20 cellular contexts compared by ENCODE assay signal in the genomic region with DNA sequence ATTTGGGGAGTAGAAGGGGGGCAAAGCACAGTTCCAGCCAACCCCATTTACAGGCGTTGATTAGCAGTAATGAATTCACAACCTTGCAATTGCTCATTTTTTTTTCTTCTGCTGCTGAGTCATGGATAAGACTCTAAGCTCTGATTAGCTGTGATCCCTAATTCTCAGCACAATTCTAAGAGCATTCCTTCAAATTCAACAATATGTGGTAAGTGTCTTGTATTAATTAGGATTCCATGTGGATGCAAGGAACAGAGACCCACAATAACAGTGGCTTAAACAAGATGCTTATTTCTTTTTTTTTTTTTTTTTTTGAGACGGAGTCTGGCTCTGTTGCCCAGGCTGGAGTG.
DNase-seq lines count a peak whose midpoint lies in the region; ATAC-seq, FAIRE-seq and TF ChIP-seq lines count a peak whose summit lies in the region.
"Had no signal": no experiment of that assay in that cellular context is flagged by ENCODE, and none has a peak within 500 bp of the region (broad histone marks: within the 10 kb centered on the region; RNA-seq: fewer than 3 reads in every experiment).

No MANE protein-coding gene starts in this region.

- no peaks in the 10 kb centered on the region for H3K9me3 ChIP-seq in BLaER1 treated with 17β-estradiol and CSF1 and Interleukin-3, amounts not matched to agents 10 nM and 100 nM (replicated peaks in 1 of 11)
- H3K9me3 ChIP-seq in OCI-LY7 (ENCODE audit: low read length) = no peaks in the 10 kb centered on the region
- H3K9me3 ChIP-seq in esophagus muscularis mucosa = no peaks in the 10 kb centered on the region
- H3K9me3 ChIP-seq in pancreas = no peaks in the 10 kb centered on the region
- H3K9me3 ChIP-seq: BE2C had no signal

- no peaks in the 10 kb centered on the region for H4K20me1 ChIP-seq in BLaER1 treated with 17β-estradiol and CSF1 and Interleukin-3, amounts not matched to agents 10 nM and 100 nM
- H4K20me1 ChIP-seq in OCI-LY7 (ENCODE audit: insufficient read depth, low read length) = no peaks in the 10 kb centered on the region

- TF ChIP-seq CTCF in OCI-LY7 (conservative IDR thresholded peaks at IDR 0.05; ENCODE audit: low read length) = no peak
- no peak for TF ChIP-seq CTCF in esophagus muscularis mucosa (IDR thresholded peaks at IDR 0.05)
- TF ChIP-seq CTCF in pancreas (IDR thresholded peaks at IDR 0.05) = no peak

- FAIRE-seq in pancreas (lab: Jason Lieb, UNC) = no peak
- FAIRE-seq: H1, K562 had no signal

- H3K9me2 ChIP-seq in OCI-LY7 (ENCODE audit: insufficient read depth, low read length) = no peaks in the 10 kb centered on the region

- no peak overlapping the region for H3K9ac ChIP-seq in BLaER1 treated with 17β-estradiol and CSF1 and Interleukin-3, amounts not matched to agents 10 nM and 100 nM

- peak overlapping the region; percentile 65; the same call in 1 of the 2 replicates for H2AFZ ChIP-seq in OCI-LY7 (ENCODE audit: low read length)

- H3K36me3 ChIP-seq in BLaER1 treated with 17β-estradiol and CSF1 and Interleukin-3, amounts not matched to agents 10 nM and 100 nM = no peaks in the 10 kb centered on the region
- H3K36me3 ChIP-seq in OCI-LY7 (ENCODE audit: insufficient read depth, low read length) = no peaks in the 10 kb centered on the region
- H3K36me3 ChIP-seq in esophagus muscularis mucosa = no peaks in the 10 kb centered on the region
- no peaks in the 10 kb centered on the region for H3K36me3 ChIP-seq in pancreas
- H3K36me3 ChIP-seq: BE2C had no signal

- no peak overlapping the region for H3K27ac ChIP-seq in BLaER1 treated with 17β-estradiol and CSF1 and Interleukin-3, amounts not matched to agents 10 nM and 100 nM
- H3K27ac ChIP-seq in OCI-LY7 (ENCODE audit: low read depth, low read length, poor library complexity, severe bottlenecking) = peak overlapping the region; percentile 98
- peak overlapping the region in 3 of 4 donors; percentile 55 to 63 (median 56) for H3K27ac ChIP-seq in esophagus muscularis mucosa (replicated peaks in 1 of 4)
- H3K27ac ChIP-seq in skin epidermis = peak overlapping the region in 12 of 21 experiments; percentile 32 to 82 (median 74)
- H3K27ac ChIP-seq in pancreas = no peak overlapping the region

- intact Hi-C loops in OCI-LY7 (cut with micrococcal nuclease; ENCODE audit: unreplicated experiment) = no loop called here
- intact Hi-C loops in esophagus muscularis mucosa (cut with DNase I) = no loop called here
- intact Hi-C loops in pancreas (cut with DNase I) = no loop called here

- peaks cover 4 to 36% (median 27%) of the 10 kb centered on the region in 10 experiments; a peak in 19 of 20 replicates for H3K4me1 ChIP-seq in BLaER1 treated with 17β-estradiol and CSF1 and Interleukin-3, amounts not matched to agents 10 nM and 100 nM
- H3K4me1 ChIP-seq in OCI-LY7 (ENCODE audit: insufficient read depth, low read length, poor library complexity, severe bottlenecking) (peaks cover 99% of the 10 kb centered on the region), esophagus muscularis mucosa (peaks cover 31 to 67% (median 40%) of the 10 kb centered on the region in 4 donors), pancreas (no peaks in the 10 kb centered on the region)
- H3K4me1 ChIP-seq: BE2C had no signal

- no peak overlapping the region for H3K4me3 ChIP-seq in BLaER1 treated with 17β-estradiol and CSF1 and Interleukin-3, amounts not matched to agents 10 nM and 100 nM
- H3K4me3 ChIP-seq in OCI-LY7 (ENCODE audit: low read depth, low read length, poor library complexity, severe bottlenecking) = peak overlapping the region; percentile 20
- no peak overlapping the region for H3K4me3 ChIP-seq in esophagus muscularis mucosa
- no peak overlapping the region for H3K4me3 ChIP-seq in skin epidermis
- no peak overlapping the region for H3K4me3 ChIP-seq in pancreas
- H3K4me3 ChIP-seq: K562 had no signal

- TF ChIP-seq EP300 in esophagus muscularis mucosa (IDR thresholded peaks at IDR 0.05) = no peak

- ATAC-seq in GM19397 (IDR thresholded peaks at IDR 0.05; ENCODE audit: unreplicated experiment) (no peak), pancreas (no peak)
- ATAC-seq: K562, Panc1 had no signal

- CTCF ChIA-PET in OCI-LY7 (lab: Charles Lee; ENCODE audit: unreplicated experiment) = interaction anchor here (0.5 to 2.5 kb wide), 6 partner anchors 18 to 237 kb away, joined by 3 to 14 read pairs (median 4); no protein-coding TSS in a partner anchor
- CTCF ChIA-PET in HEK293T (lab: Yijun Ruan, JAX) = no interaction called here

- H3K4me2 ChIP-seq in BLaER1 treated with 17β-estradiol and CSF1 and Interleukin-3, amounts not matched to agents 10 nM and 100 nM = peak overlapping the region in 6 of 11 experiments; percentile 7 to 43 (median 20); a peak in 9 of 22 replicates
- peak overlapping the region; percentile 71 for H3K4me2 ChIP-seq in OCI-LY7 (ENCODE audit: low read length)

- H3K79me2 ChIP-seq in OCI-LY7 (ENCODE audit: insufficient read depth, low read depth, low read length) = no peaks in the 10 kb centered on the region

- POLR2A ChIA-PET in OCI-LY7 (lab: Charles Lee) = interaction anchor here (0.7 to 19.3 kb wide), 24 partner anchors 8 to 238 kb away, joined by 3 to 358 read pairs (median 4); no protein-coding TSS in a partner anchor
- POLR2A ChIA-PET in HEK293T (lab: Yijun Ruan, JAX) = no interaction called here

- DNase-seq in OCI-LY7 (ENCODE audit: low spot score) = no peak
- DNase-seq in esophagus muscularis mucosa (ENCODE audit: extremely low spot score) = no peak
- DNase-seq in HEK293T (ENCODE audit: extremely low spot score) = no peak
- DNase-seq in ureter (ENCODE audit: low spot score) = no peak
- no peak for DNase-seq in pancreas
- DNase-seq: activated CD4-positive, alpha-beta T cell treated with anti-CD3 and anti-CD28 coated beads, Interleukin-2, amount 50 U/mL, for 48 hours; activated naive CD8-positive, alpha-beta T cell treated with anti-CD3 and anti-CD28 coated beads, Interleukin-2, amount 10 ng/mL, durations not matched to agents 7 days and 5 days; activated T-cell treated with anti-CD3 and anti-CD28 coated beads, Interleukin-2, amount 50 U/mL, for 1 hour; BE2C; kidney glomerular epithelial cell; NCI-H1048; stimulated activated CD4-positive, alpha-beta T cell treated with anti-CD3 and anti-CD28 coated beads, Interleukin-2, amount 100 ng/mL, for 48 hours; substantia nigra; SW 1271 had no signal

- no peaks in the 10 kb centered on the region for H3K27me3 ChIP-seq in BLaER1 treated with 17β-estradiol and CSF1 and Interleukin-3, amounts not matched to agents 10 nM and 100 nM
- H3K27me3 ChIP-seq in esophagus muscularis mucosa (no peaks in the 10 kb centered on the region), pancreas (no peaks in the 10 kb centered on the region)
- H3K27me3 ChIP-seq: BE2C had no signal

- no peak for TF ChIP-seq POLR2A in esophagus muscularis mucosa (IDR thresholded peaks at IDR 0.05; ENCODE audit: low read depth)

- WGBS in esophagus muscularis mucosa = 44% methylated on average over 2 of the region's 2 CpGs
- 59 to 72% methylated on average over 1 to 2 of the region's 2 CpGs for WGBS in pancreas, 2 donors

- no TSS peak for BruUV-seq in OCI-LY7 (replicated peaks; lab: Mats Ljungman, UMichigan)

TF ChIP-seq in HEK293T, 16 proteins besides CTCF, POLR2A, EP300 and RAD21:
- TF ChIP-seq SUZ12 (IDR thresholded peaks at IDR 0.05) (no peak), BHLHE40 (IDR thresholded peaks at IDR 0.05; ENCODE audit: borderline replicate concordance) (no peak), FOXK2 (IDR thresholded peaks at IDR 0.05) (no peak), NFRKB (IDR thresholded peaks at IDR 0.05) (no peak), CTBP1 (IDR thresholded peaks at IDR 0.05; ENCODE audit: borderline replicate concordance) (no peak), ZNF384 (IDR thresholded peaks at IDR 0.05) (no peak), TARDBP (IDR thresholded peaks at IDR 0.05) (no peak), FOXM1 (IDR thresholded peaks at IDR 0.05; ENCODE audit: borderline replicate concordance) (no peak), SP1 (IDR thresholded peaks at IDR 0.05) (no peak), LEF1 (IDR thresholded peaks at IDR 0.05; ENCODE audit: borderline replicate concordance) (no peak), HDGF (IDR thresholded peaks at IDR 0.05; ENCODE audit: borderline replicate concordance) (no peak), ELF4 (IDR thresholded peaks at IDR 0.05) (no peak), ARNT (IDR thresholded peaks at IDR 0.05) (no peak), L3MBTL2 (conservative IDR thresholded peaks at IDR 0.05) (no peak), FOXA1 (IDR thresholded peaks at IDR 0.05) (no peak)
- TF ChIP-seq, protein P1, sequence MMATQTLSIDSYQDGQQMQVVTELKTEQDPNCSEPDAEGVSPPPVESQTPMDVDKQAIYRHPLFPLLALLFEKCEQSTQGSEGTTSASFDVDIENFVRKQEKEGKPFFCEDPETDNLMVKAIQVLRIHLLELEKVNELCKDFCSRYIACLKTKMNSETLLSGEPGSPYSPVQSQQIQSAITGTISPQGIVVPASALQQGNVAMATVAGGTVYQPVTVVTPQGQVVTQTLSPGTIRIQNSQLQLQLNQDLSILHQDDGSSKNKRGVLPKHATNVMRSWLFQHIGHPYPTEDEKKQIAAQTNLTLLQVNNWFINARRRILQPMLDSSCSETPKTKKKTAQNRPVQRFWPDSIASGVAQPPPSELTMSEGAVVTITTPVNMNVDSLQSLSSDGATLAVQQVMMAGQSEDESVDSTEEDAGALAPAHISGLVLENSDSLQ (IDR thresholded peaks at IDR 0.05) = no peak

Comparison
In these comparisons a context has a peak if more than half of its experiments do, and no peak if none do; other contexts are left out.
1. H3K27ac ChIP-seq: peak in OCI-LY7 (single experiment), esophagus muscularis mucosa (3 of 4) and skin epidermis (12 of 21); none in BLaER1 treated with 17β-estradiol and CSF1 and Interleukin-3, amounts not matched to agents 10 nM and 100 nM (0 of 11) and pancreas (0 of 4).